In genomic region chr11:66475349-66476172, GRCh38 we compare ENCODE assay signal across 1 cellular context.
TF ChIP-seq lines count a peak whose summit lies in the region.

No MANE protein-coding gene starts in this region.

TF ChIP-seq in H1, 55 proteins besides CTCF, POLR2A, EP300 and RAD21:
- TF ChIP-seq RXRA (IDR thresholded peaks at IDR 0.05; ENCODE audit: insufficient read depth, low read depth, low read length) (no peak), KDM5A (IDR thresholded peaks at IDR 0.05; ENCODE audit: low read length) (no peak), SIRT6 (IDR thresholded peaks at IDR 0.05; ENCODE audit: low read length) (no peak), CBX5 (IDR thresholded peaks at IDR 0.05; ENCODE audit: low read depth, low read length) (no peak), TCF12 (IDR thresholded peaks at IDR 0.05; ENCODE audit: low read depth, low read length) (no peak), HDAC6 (IDR thresholded peaks at IDR 0.05; ENCODE audit: low read depth, low read length) (no peak), NANOG (IDR thresholded peaks at IDR 0.05; ENCODE audit: insufficient read depth, low read depth, low read length, poor library complexity, severe bottlenecking) (no peak), USF2 (IDR thresholded peaks at IDR 0.05; ENCODE audit: low read length) (no peak), KDM1A (IDR thresholded peaks at IDR 0.05; ENCODE audit: borderline replicate concordance, low read length) (no peak), CREB1 (IDR thresholded peaks at IDR 0.05) (no peak), SP2 (IDR thresholded peaks at IDR 0.05; ENCODE audit: low read length) (no peak), CHD7 (IDR thresholded peaks at IDR 0.05; ENCODE audit: insufficient replicate concordance, low read length) (no peak), PHF8 (conservative IDR thresholded peaks at IDR 0.05; ENCODE audit: low read depth, low read length) (no peak), CEBPB (IDR thresholded peaks at IDR 0.05; ENCODE audit: low read depth, low read length) (no peak), TBP (IDR thresholded peaks at IDR 0.05; ENCODE audit: low read depth, low read length) (no peak), ASH2L (IDR thresholded peaks at IDR 0.05; ENCODE audit: low read length) (no peak), RBBP5 (IDR thresholded peaks at IDR 0.05; ENCODE audit: borderline replicate concordance, low read depth, low read length) (no peak), TAF7 (optimal IDR thresholded peaks at IDR 0.05; ENCODE audit: borderline replicate concordance, low read depth, low read length) (no peak), CTBP2 (IDR thresholded peaks at IDR 0.05; ENCODE audit: borderline replicate concordance, insufficient read depth, insufficient read length, low read length) (no peak), NRF1 (IDR thresholded peaks at IDR 0.05; ENCODE audit: low read depth, low read length) (no peak)
TF ChIP-seq in H1: peak in this region for 0.
